19 cellular contexts compared by ENCODE assay signal in genomic region chr7:45902820-45903219, GRCh38. TPM values are rescaled to one million over a fixed set of nuclear protein-coding genes. Genes with fewer than 3 reads are reported as not detected.
"Had no signal": no experiment of that assay in that cellular context is flagged by ENCODE, and none has a peak within 500 bp of the region (broad histone marks: within the 10 kb centered on the region; RNA-seq: fewer than 3 reads in every experiment).

No MANE protein-coding gene starts in this region.

- H3K36me3 ChIP-seq: upper lobe of right lung had no signal

- H3K9me3 ChIP-seq: upper lobe of right lung had no signal

- H3K4me3 ChIP-seq: coronary artery, upper lobe of right lung had no signal

- H3K27ac ChIP-seq: coronary artery, epithelial cell of prostate, upper lobe of right lung had no signal

- H3K4me1 ChIP-seq: upper lobe of right lung had no signal

- H3K27me3 ChIP-seq: upper lobe of right lung had no signal

- DNase-seq: activated CD8-positive, alpha-beta memory T cell treated with anti-CD3 and anti-CD28 coated beads, Interleukin-2, amount 50 U/mL, for 48 hours; activated CD8-positive, alpha-beta T cell treated with anti-CD3 and anti-CD28 coated beads for 36 hours; activated naive CD4-positive, alpha-beta T cell; aorta; effector CD8-positive, alpha-beta T cell; foreskin melanocyte; head of caudate nucleus; left colon; mammary epithelial cell; naive thymus-derived CD8-positive, alpha-beta T cell; nucleus accumbens; stimulated activated CD4-positive, alpha-beta T cell treated with anti-CD3 and anti-CD28 coated beads, Interleukin-4, amount 100 ng/mL, for 24 hours; upper lobe of right lung had no signal

- ATAC-seq: activated CD8-positive, alpha-beta T cell treated with anti-CD3 and anti-CD28 coated beads for 36 hours; left colon; naive thymus-derived CD8-positive, alpha-beta T cell; upper lobe of right lung had no signal

RNA-seq across cellular contexts. Expression of gene IGFBP1, which starts 14.5 kb away (rescaled TPM):
- total RNA-seq: activated CD8-positive, alpha-beta T cell treated with anti-CD3 and anti-CD28 coated beads for 36 hours; aorta; cardiac septum; left colon; mononuclear cell; naive thymus-derived CD8-positive, alpha-beta T cell; T-helper 2 cell treated with Interferon-gamma antibody and Interleukin-4, amounts not matched to agents 100 ng/mL and 5 ng/mL, for 36 hours; upper lobe of right lung had no signal
- polyA plus RNA-seq: aorta; mammary epithelial cell; naive thymus-derived CD8-positive, alpha-beta T cell had no signal

RNA-seq across cellular contexts. Expression of gene CCDC201, which starts 29.9 kb away (rescaled TPM):
- total RNA-seq: activated CD8-positive, alpha-beta T cell treated with anti-CD3 and anti-CD28 coated beads for 36 hours; aorta; cardiac septum; left colon; mammary epithelial cell; mononuclear cell; naive thymus-derived CD8-positive, alpha-beta T cell; T-helper 2 cell treated with Interferon-gamma antibody and Interleukin-4, amounts not matched to agents 100 ng/mL and 5 ng/mL, for 36 hours; temporal lobe; upper lobe of right lung had no signal
- polyA plus RNA-seq: aorta; mammary epithelial cell; naive thymus-derived CD8-positive, alpha-beta T cell had no signal
